ENCODE assay signal across 5 cellular contexts in genomic region chr16:64641343-64641742, GRCh38.
"Had no signal": no experiment of that assay in that cellular context is flagged by ENCODE, and none has a peak within 500 bp of the region (broad histone marks: within the 10 kb centered on the region; RNA-seq: fewer than 3 reads in every experiment).

No MANE protein-coding gene starts in this region.

- H3K27ac ChIP-seq: HL-60, KMS-11 had no signal

- DNase-seq: KBM-7, KG1 had no signal

- H3K4me2 ChIP-seq: KMS-11 had no signal

- H3K9ac ChIP-seq: KMS-11 had no signal

- FAIRE-seq: HTR-8/SVneo had no signal
